In the genomic region with DNA sequence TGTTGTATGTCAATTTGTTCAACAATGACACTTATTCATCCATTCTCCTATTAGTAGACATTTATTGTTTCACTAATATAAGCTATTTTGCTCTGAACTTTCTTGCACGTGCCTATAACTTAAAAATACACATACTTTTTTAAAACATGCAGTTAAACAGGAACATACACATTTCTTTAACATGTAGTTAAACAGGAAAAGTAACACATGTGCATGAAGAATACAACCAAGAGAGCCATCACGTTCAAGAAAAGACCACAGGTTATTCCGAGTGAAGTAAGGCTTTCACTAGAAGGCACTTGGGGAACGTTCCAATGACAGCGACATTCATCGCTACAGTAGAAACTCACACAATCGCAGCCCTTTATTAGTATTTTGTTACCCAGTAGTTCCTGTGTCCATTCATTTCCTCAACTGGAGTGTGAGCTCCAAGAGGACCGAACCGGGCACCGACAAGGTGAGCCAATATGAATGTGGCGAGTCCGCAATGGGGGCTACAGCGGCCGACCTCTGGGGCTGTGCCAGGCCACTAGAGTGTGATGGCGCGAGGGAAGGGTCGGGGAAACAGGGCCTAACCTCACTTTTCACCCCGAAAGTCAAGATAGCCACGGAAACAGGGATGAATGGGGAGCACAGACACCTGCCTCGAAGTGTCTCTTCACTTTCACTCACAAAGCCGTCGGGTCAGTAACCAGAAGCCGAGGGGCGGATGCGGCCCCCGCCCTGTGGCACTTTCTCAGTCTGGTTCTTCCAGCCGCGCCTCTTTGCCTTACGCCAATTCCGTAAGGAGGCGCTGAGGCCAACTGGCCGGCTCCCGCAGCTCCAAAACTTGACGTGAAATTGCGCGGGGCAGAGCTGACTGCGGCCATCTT, we compare ENCODE assay signal across 8 cellular contexts. TPM values are rescaled to one million over a fixed set of nuclear protein-coding genes. Genes with fewer than 3 reads are reported as not detected.
DNase-seq lines count a peak whose midpoint lies in the region; ATAC-seq and TF ChIP-seq lines count a peak whose summit lies in the region.

No MANE protein-coding gene starts in this region.

- TF ChIP-seq POLR2A in erythroblast (IDR thresholded peaks at IDR 0.05; ENCODE audit: low read length): no peak

- H3K36me3 ChIP-seq in HUES64 (ENCODE audit: insufficient read depth, low read length): no peaks in the 10 kb centered on the region
- H3K36me3 ChIP-seq in NT2/D1 (ENCODE audit: insufficient read depth, insufficient read length, low read length): peaks cover 5% of the 10 kb centered on the region
- no peaks in the 10 kb centered on the region for H3K36me3 ChIP-seq in mucosa of stomach (ENCODE audit: control insufficient read depth, insufficient read depth, low read length)

- peak overlapping the region; percentile 96 for H3K9ac ChIP-seq in HUES64 (ENCODE audit: low read depth, low read length)
- peak overlapping the region; percentile 79 for H3K9ac ChIP-seq in NT2/D1 (ENCODE audit: insufficient read length, low read depth)
- H3K9ac ChIP-seq in mucosa of stomach (ENCODE audit: low read length): peak overlapping the region; percentile 95

- peak; percentile 51 for ATAC-seq in GM21526 (IDR thresholded peaks at IDR 0.05; ENCODE audit: low FRiP score, unreplicated experiment)

- H3K27ac ChIP-seq in HUES64 (ENCODE audit: low read depth, low read length): peak overlapping the region; percentile 98

- H3K4me3 ChIP-seq in HUES64 (ENCODE audit: low read length): peak overlapping the region; percentile 82
- H3K4me3 ChIP-seq in NT2/D1 (ENCODE audit: insufficient read length, low read depth): peak overlapping the region; percentile 79
- H3K4me3 ChIP-seq in mucosa of stomach (ENCODE audit: low read length): peak overlapping the region; percentile 81

- no peaks in the 10 kb centered on the region for H3K27me3 ChIP-seq in HUES64 (ENCODE audit: insufficient read depth, low read length)
- no peaks in the 10 kb centered on the region for H3K27me3 ChIP-seq in NT2/D1 (ENCODE audit: insufficient read depth, insufficient read length)
- no peaks in the 10 kb centered on the region for H3K27me3 ChIP-seq in mucosa of stomach (ENCODE audit: control insufficient read depth, insufficient read depth, low read length)

- under 1% methylated on average over 37 of the region's 37 CpGs for WGBS in HUES64

- H3K4me1 ChIP-seq in HUES64 (ENCODE audit: insufficient read depth, low read length) (peaks cover 24% of the 10 kb centered on the region), NT2/D1 (ENCODE audit: insufficient read depth, insufficient read length) (no peaks in the 10 kb centered on the region), mucosa of stomach (ENCODE audit: control insufficient read depth, insufficient read depth, low read length) (peaks cover 5% of the 10 kb centered on the region)

- H3K9me3 ChIP-seq in HUES64 (ENCODE audit: insufficient read depth, low read depth, low read length) (no peaks in the 10 kb centered on the region), NT2/D1 (ENCODE audit: insufficient read depth, low read length) (no peaks in the 10 kb centered on the region; the same call in 1 of the 2 replicates), mucosa of stomach (ENCODE audit: control insufficient read depth, low read length) (no peaks in the 10 kb centered on the region)

- peak; percentile 94 for DNase-seq in DMS 273 treated with DMSO at 0.1 percent for 48 hours (lab: John Stamatoyannopoulos, UW)
- DNase-seq in NT2/D1 (ENCODE audit: low read depth, low spot score): peak; percentile 93
- DNase-seq in activated CD8-positive, alpha-beta memory T cell treated with anti-CD3 and anti-CD28 coated beads, Interleukin-2, amount 50 U/mL, for 4 hours: peak; percentile 80
- DNase-seq in erythroblast (lab: John Stamatoyannopoulos, UW): peak; percentile 96
- peak; percentile 71 to 77 for DNase-seq in stimulated activated CD8-positive, alpha-beta memory T cell treated with anti-CD3 and anti-CD28 coated beads, Interleukin-7, amount 100 ng/mL, for 4 hours (ENCODE audit: low read depth in 2 of 2)

RNA-seq across cellular contexts. Expression of a gene that starts 0.8 kb away (rescaled TPM):
- polyA plus RNA-seq in HUES64 (2013, experiment 1 of 2): 218 TPM
- polyA plus RNA-seq in HUES64 (2013, experiment 2 of 2): 244 TPM

Comparison
In these comparisons a context has a peak if more than half of its experiments do, and no peak if none do; other contexts are left out.
1. Peak in every context shown above with its lines: DNase-seq, ATAC-seq, H3K4me3 ChIP-seq and H3K27ac ChIP-seq.